23 cellular contexts compared by ENCODE assay signal in the genomic region with DNA sequence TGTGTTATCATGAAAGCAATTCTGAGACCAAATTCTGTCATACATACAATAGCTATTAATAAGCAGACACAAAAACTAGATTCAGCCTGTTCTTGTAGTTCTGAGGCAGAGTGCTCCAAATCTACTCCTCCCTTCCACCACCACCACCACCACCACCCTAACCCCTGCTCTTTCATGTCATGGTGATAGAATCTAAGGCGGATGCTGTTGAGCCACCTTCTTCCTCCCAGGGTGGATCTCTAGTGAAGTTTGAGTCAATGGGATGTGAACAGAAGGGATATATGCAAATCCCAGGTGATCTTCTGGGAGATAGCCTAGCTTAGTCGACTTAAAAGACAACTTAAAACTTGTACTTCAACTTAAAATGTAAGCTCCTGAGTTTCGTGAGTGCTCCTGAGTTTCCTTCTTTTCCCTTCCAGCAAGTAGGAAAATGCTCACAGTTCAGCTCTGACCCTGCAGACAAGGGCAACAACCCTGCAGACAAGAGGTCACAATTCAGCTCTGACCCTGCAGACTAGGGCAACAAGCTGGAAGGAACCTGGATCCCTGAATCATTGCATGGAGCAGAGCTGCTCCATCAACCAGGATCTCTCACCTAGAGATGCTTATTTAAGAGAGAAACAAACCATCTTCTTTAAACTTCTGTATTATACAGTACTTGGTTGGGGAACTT.
A peak's percentile ranks its signal among the peaks of the same experiment; 100 is the strongest.
DNase-seq lines count a peak whose midpoint lies in the region; ATAC-seq and TF ChIP-seq lines count a peak whose summit lies in the region.
"Had no signal": no experiment of that assay in that cellular context is flagged by ENCODE, and none has a peak within 500 bp of the region (broad histone marks: within the 10 kb centered on the region; RNA-seq: fewer than 3 reads in every experiment).

No MANE protein-coding gene starts in this region.

- CTCF ChIA-PET in activated CD8-positive, alpha-beta T cell treated with anti-CD3 and anti-CD28 coated beads, Interleukin-2, amount 10 ng/mL, durations not matched to agents 7 days and 5 days (lab: Charles Lee) = interaction anchor here (0.7 to 3.5 kb wide), 5 partner anchors 12 to 908 kb away, joined by 3 to 25 read pairs (median 5); no protein-coding TSS in a partner anchor
- CTCF ChIA-PET in activated CD8-positive, alpha-beta T cell treated with anti-CD3 and anti-CD28 coated beads for 36 hours (lab: Charles Lee) = interaction anchor here (0.8 to 3.3 kb wide), 7 partner anchors 13 to 911 kb away, joined by 3 to 15 read pairs (median 4); no protein-coding TSS in a partner anchor
- CTCF ChIA-PET in WTC11 (lab: Charles Lee) = interaction anchor here (2.0 kb wide), 1 partner anchor 885 kb away, joined by 6 read pairs; no protein-coding TSS in a partner anchor

- H3K4me1 Mint-ChIP-seq in activated CD8-positive, alpha-beta T cell treated with anti-CD3 and anti-CD28 coated beads, Interleukin-2, amount 10 ng/mL, durations not matched to agents 7 days and 5 days (ENCODE audit: low read depth) = peaks cover 12% of the 10 kb centered on the region
- no peaks in the 10 kb centered on the region for H3K4me1 Mint-ChIP-seq in activated CD8-positive, alpha-beta T cell treated with anti-CD3 and anti-CD28 coated beads for 36 hours (ENCODE audit: low read depth)
- H3K4me1 Mint-ChIP-seq in WTC11 (no peaks in the 10 kb centered on the region), mesothelial cell of epicardium (no peaks in the 10 kb centered on the region), osteocyte (ENCODE audit: unreplicated experiment) (no peaks in the 10 kb centered on the region)
- H3K4me1 Mint-ChIP-seq: activated naive CD4-positive, alpha-beta T cell treated with anti-CD3 and anti-CD28 coated beads, Interleukin-2, amount 50 U/mL, for 24 hours had no signal

- peak overlapping the region; percentile 61 for H3K4me3 Mint-ChIP-seq in activated CD8-positive, alpha-beta T cell treated with anti-CD3 and anti-CD28 coated beads, Interleukin-2, amount 10 ng/mL, durations not matched to agents 7 days and 5 days
- H3K4me3 Mint-ChIP-seq in activated CD8-positive, alpha-beta T cell treated with anti-CD3 and anti-CD28 coated beads for 36 hours = no peak overlapping the region
- H3K4me3 Mint-ChIP-seq in WTC11 (peak overlapping the region; percentile 83), mesothelial cell of epicardium (peak overlapping the region; percentile 71), osteocyte (ENCODE audit: unreplicated experiment) (peak overlapping the region; percentile 72)

- no peaks in the 10 kb centered on the region for H3K36me3 Mint-ChIP-seq in activated CD8-positive, alpha-beta T cell treated with anti-CD3 and anti-CD28 coated beads, Interleukin-2, amount 10 ng/mL, durations not matched to agents 7 days and 5 days (ENCODE audit: low read depth)
- no peaks in the 10 kb centered on the region for H3K36me3 Mint-ChIP-seq in activated CD8-positive, alpha-beta T cell treated with anti-CD3 and anti-CD28 coated beads for 36 hours (ENCODE audit: low read depth)
- no peaks in the 10 kb centered on the region for H3K36me3 Mint-ChIP-seq in WTC11
- no peaks in the 10 kb centered on the region for H3K36me3 Mint-ChIP-seq in mesothelial cell of epicardium
- H3K36me3 Mint-ChIP-seq in osteocyte (ENCODE audit: unreplicated experiment) = no peaks in the 10 kb centered on the region
- H3K36me3 Mint-ChIP-seq: activated naive CD4-positive, alpha-beta T cell treated with anti-CD3 and anti-CD28 coated beads, Interleukin-2, amount 50 U/mL, for 24 hours had no signal

- no peak for TF ChIP-seq CTCF in activated CD8-positive, alpha-beta T cell treated with anti-CD3 and anti-CD28 coated beads for 36 hours (IDR thresholded peaks at IDR 0.05)
- no peak for TF ChIP-seq CTCF in WTC11 (IDR thresholded peaks at IDR 0.05)
- TF ChIP-seq CTCF in mesothelial cell of epicardium (IDR thresholded peaks at IDR 0.05; ENCODE audit: unreplicated experiment) = no peak
- TF ChIP-seq CTCF in osteocyte (IDR thresholded peaks at IDR 0.05) = no peak

- intact Hi-C loops in activated CD8-positive, alpha-beta T cell treated with anti-CD3 and anti-CD28 coated beads for 36 hours (cut with micrococcal nuclease) = loop anchor here (5.0 to 10.0 kb wide), 2 partner anchors 884 to 1206 kb away; no protein-coding TSS in a partner anchor

- ATAC-seq in activated CD8-positive, alpha-beta T cell treated with anti-CD3 and anti-CD28 coated beads, Interleukin-2, amount 10 ng/mL, durations not matched to agents 7 days and 5 days = no peak
- ATAC-seq in activated CD8-positive, alpha-beta T cell treated with anti-CD3 and anti-CD28 coated beads for 36 hours = no peak
- no peak for ATAC-seq in WTC11
- no peak for ATAC-seq in HG03439 (IDR thresholded peaks at IDR 0.05; ENCODE audit: unreplicated experiment)
- no peak for ATAC-seq in GM18858 (IDR thresholded peaks at IDR 0.05; ENCODE audit: unreplicated experiment)
- ATAC-seq: PC-3, sciatic nerve had no signal

- POLR2A ChIA-PET in activated CD8-positive, alpha-beta T cell treated with anti-CD3 and anti-CD28 coated beads, Interleukin-2, amount 10 ng/mL, durations not matched to agents 7 days and 5 days (lab: Charles Lee) = no interaction called here
- POLR2A ChIA-PET in activated CD8-positive, alpha-beta T cell treated with anti-CD3 and anti-CD28 coated beads for 36 hours (lab: Charles Lee) = no interaction called here
- POLR2A ChIA-PET in WTC11 (lab: Charles Lee) = no interaction called here

- no peak overlapping the region for H3K27ac Mint-ChIP-seq in activated CD8-positive, alpha-beta T cell treated with anti-CD3 and anti-CD28 coated beads, Interleukin-2, amount 10 ng/mL, durations not matched to agents 7 days and 5 days
- H3K27ac Mint-ChIP-seq in activated CD8-positive, alpha-beta T cell treated with anti-CD3 and anti-CD28 coated beads for 36 hours = no peak overlapping the region
- H3K27ac Mint-ChIP-seq in WTC11 (no peak overlapping the region), mesothelial cell of epicardium (no peak overlapping the region), osteocyte (ENCODE audit: unreplicated experiment) (no peak overlapping the region)
- H3K27ac Mint-ChIP-seq: activated naive CD4-positive, alpha-beta T cell treated with anti-CD3 and anti-CD28 coated beads, Interleukin-2, amount 50 U/mL, for 24 hours; activated T-helper 2 cell treated with anti-CD3 and anti-CD28 coated beads, Interferon-gamma antibody, Interleukin-2, Interleukin-4, amounts not matched to agents 10 μg/mL and 5 μg/mL and 100 μg/mL, durations not matched to agents 14 hours and 24 hours and 36 hours had no signal

- peaks cover 38% of the 10 kb centered on the region for H3K27me3 Mint-ChIP-seq in activated CD8-positive, alpha-beta T cell treated with anti-CD3 and anti-CD28 coated beads, Interleukin-2, amount 10 ng/mL, durations not matched to agents 7 days and 5 days (ENCODE audit: low read depth)
- H3K27me3 Mint-ChIP-seq in activated CD8-positive, alpha-beta T cell treated with anti-CD3 and anti-CD28 coated beads for 36 hours = peaks cover 50% of the 10 kb centered on the region
- H3K27me3 Mint-ChIP-seq in WTC11 (ENCODE audit: low read depth) (peaks cover 66% of the 10 kb centered on the region), mesothelial cell of epicardium (ENCODE audit: low read depth) (peaks cover 59% of the 10 kb centered on the region), osteocyte (ENCODE audit: unreplicated experiment) (peaks cover 42% of the 10 kb centered on the region)

- no peak for DNase-seq in activated CD8-positive, alpha-beta T cell treated with anti-CD3 and anti-CD28 coated beads, Interleukin-2, amount 10 ng/mL, durations not matched to agents 7 days and 5 days
- no peak for DNase-seq in activated CD8-positive, alpha-beta T cell treated with anti-CD3 and anti-CD28 coated beads for 36 hours
- DNase-seq in WTC11 (ENCODE audit: low spot score) (no peak), mesothelial cell of epicardium (ENCODE audit: low spot score in 2 of 2, unreplicated experiment in 2 of 2) (no peak), osteocyte (ENCODE audit: extremely low spot score, unreplicated experiment) (no peak)
- no peak for DNase-seq in stimulated activated naive CD4-positive, alpha-beta T cell (lab: John Stamatoyannopoulos, UW)
- DNase-seq: aorta; colonic mucosa; effector memory CD4-positive, alpha-beta T cell; GM23248; heart left ventricle; Kasumi-1; kidney; left ventricle myocardium superior; midbrain; NK-92 treated with Interleukin-12 subunit alpha and Interleukin-12 subunit beta, amount 100 ng/mL, for 24 hours; PC-3; stomach had no signal

- no peaks in the 10 kb centered on the region for H3K9me3 Mint-ChIP-seq in activated CD8-positive, alpha-beta T cell treated with anti-CD3 and anti-CD28 coated beads, Interleukin-2, amount 10 ng/mL, durations not matched to agents 7 days and 5 days (ENCODE audit: insufficient read depth)
- no peaks in the 10 kb centered on the region for H3K9me3 Mint-ChIP-seq in activated CD8-positive, alpha-beta T cell treated with anti-CD3 and anti-CD28 coated beads for 36 hours
- peaks cover 11% of the 10 kb centered on the region for H3K9me3 Mint-ChIP-seq in WTC11
- H3K9me3 Mint-ChIP-seq in mesothelial cell of epicardium = no peaks in the 10 kb centered on the region
- H3K9me3 Mint-ChIP-seq in osteocyte (ENCODE audit: unreplicated experiment) = no peaks in the 10 kb centered on the region
- H3K9me3 Mint-ChIP-seq: activated naive CD4-positive, alpha-beta T cell treated with anti-CD3 and anti-CD28 coated beads, Interleukin-2, amount 50 U/mL, for 24 hours; activated T-helper 2 cell treated with anti-CD3 and anti-CD28 coated beads, Interferon-gamma antibody, Interleukin-2, Interleukin-4, amounts not matched to agents 10 μg/mL and 5 μg/mL and 100 μg/mL, durations not matched to agents 14 hours and 24 hours and 36 hours had no signal

TF ChIP-seq in WTC11, 78 proteins besides CTCF, POLR2A, EP300 and RAD21 (continues in another document):
- TF ChIP-seq, protein P1, sequence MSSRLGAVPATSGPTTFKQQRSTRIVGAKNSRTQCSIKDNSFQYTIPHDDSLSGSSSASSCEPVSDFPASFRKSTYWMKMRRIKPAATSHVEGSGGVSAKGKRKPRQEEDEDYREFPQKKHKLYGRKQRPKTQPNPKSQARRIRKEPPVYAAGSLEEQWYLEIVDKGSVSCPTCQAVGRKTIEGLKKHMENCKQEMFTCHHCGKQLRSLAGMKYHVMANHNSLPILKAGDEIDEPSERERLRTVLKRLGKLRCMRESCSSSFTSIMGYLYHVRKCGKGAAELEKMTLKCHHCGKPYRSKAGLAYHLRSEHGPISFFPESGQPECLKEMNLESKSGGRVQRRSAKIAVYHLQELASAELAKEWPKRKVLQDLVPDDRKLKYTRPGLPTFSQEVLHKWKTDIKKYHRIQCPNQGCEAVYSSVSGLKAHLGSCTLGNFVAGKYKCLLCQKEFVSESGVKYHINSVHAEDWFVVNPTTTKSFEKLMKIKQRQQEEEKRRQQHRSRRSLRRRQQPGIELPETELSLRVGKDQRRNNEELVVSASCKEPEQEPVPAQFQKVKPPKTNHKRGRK (CRISPR knock-in tag; IDR thresholded peaks at IDR 0.05; ENCODE audit: borderline replicate concordance) = no peak
- TF ChIP-seq, protein P2, sequence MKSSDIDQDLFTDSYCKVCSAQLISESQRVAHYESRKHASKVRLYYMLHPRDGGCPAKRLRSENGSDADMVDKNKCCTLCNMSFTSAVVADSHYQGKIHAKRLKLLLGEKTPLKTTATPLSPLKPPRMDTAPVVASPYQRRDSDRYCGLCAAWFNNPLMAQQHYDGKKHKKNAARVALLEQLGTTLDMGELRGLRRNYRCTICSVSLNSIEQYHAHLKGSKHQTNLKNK (CRISPR knock-in tag; IDR thresholded peaks at IDR 0.05) = no peak
